Comparison of ENCODE assay signal across 8 cellular contexts in genomic region chr20:40687384-40688128, GRCh38. TPM values are rescaled to one million over a fixed set of nuclear protein-coding genes. Genes with fewer than 3 reads are reported as not detected.
DNase-seq lines count a peak whose midpoint lies in the region; ATAC-seq and TF ChIP-seq lines count a peak whose summit lies in the region.

No MANE protein-coding gene starts in this region.

- H3K9me3 ChIP-seq in right atrium auricular region = no peaks in the 10 kb centered on the region

- peak overlapping the region; percentile 55 to 70 for H3K4me3 ChIP-seq in right atrium auricular region
- peak overlapping the region; percentile 79 for H3K4me3 ChIP-seq in rectal smooth muscle tissue (ENCODE audit: low read length)

- H3K27me3 Mint-ChIP-seq in WTC11 (ENCODE audit: low read depth) = peaks cover 96% of the 10 kb centered on the region

- peak; percentile 20 for DNase-seq in GM03348 (ENCODE audit: low spot score)
- peak; percentile 68 for DNase-seq in WTC11 (ENCODE audit: low spot score)
- DNase-seq in right atrium auricular region (ENCODE audit: low spot score) = peak; percentile 70
- DNase-seq in activated effector memory CD4-positive, alpha-beta T cell treated with Interleukin-2 at 50 U/mL for 16 hours = no peak
- DNase-seq in stimulated activated naive CD4-positive, alpha-beta T cell (lab: John Stamatoyannopoulos, UW) = no peak

- H3K4me3 Mint-ChIP-seq in WTC11 = peak overlapping the region; percentile 77

- POLR2A ChIA-PET in WTC11 (lab: Charles Lee) = interaction anchor here (0.6 to 1.0 kb wide), 2 partner anchors 201 to 1153 kb away, joined by 5 to 8 read pairs; no protein-coding TSS in a partner anchor

- H3K4me1 Mint-ChIP-seq in WTC11 = peaks cover 52% of the 10 kb centered on the region

- ATAC-seq in WTC11 (peak; percentile 2), GM18907 (IDR thresholded peaks at IDR 0.05; ENCODE audit: unreplicated experiment) (no peak)
- ATAC-seq in activated CD4-positive, CD25-positive, alpha-beta regulatory T cell treated with anti-CD3 and anti-CD28 coated beads, Interleukin-2, amount 50 U/mL, for 24 hours = no peak

- no peak overlapping the region for H3K27ac Mint-ChIP-seq in WTC11

- CTCF ChIA-PET in WTC11 (lab: Charles Lee) = interaction anchor here (1.0 to 2.9 kb wide), 4 partner anchors 13 to 858 kb away, joined by 3 to 21 read pairs (median 4); no protein-coding TSS in a partner anchor

- H3K36me3 Mint-ChIP-seq in WTC11 = peaks cover 6% of the 10 kb centered on the region

- H3K27me3 ChIP-seq in right atrium auricular region (peaks cover 7 to 15% of the 10 kb centered on the region in 2 donors), rectal smooth muscle tissue (ENCODE audit: control insufficient read depth, insufficient read depth, low read length) (peaks cover 30% of the 10 kb centered on the region)

- H3K36me3 ChIP-seq in right atrium auricular region (no peaks in the 10 kb centered on the region), rectal smooth muscle tissue (ENCODE audit: control insufficient read depth, insufficient read depth, low read length) (no peaks in the 10 kb centered on the region)

- H3K4me1 ChIP-seq in right atrium auricular region (peaks cover 0 to 55% of the 10 kb centered on the region in 2 donors), rectal smooth muscle tissue (ENCODE audit: control insufficient read depth, insufficient read depth, low read length) (peaks cover 5% of the 10 kb centered on the region)

- TF ChIP-seq CTCF in WTC11 (IDR thresholded peaks at IDR 0.05) = no peak
- no peak for TF ChIP-seq CTCF in right atrium auricular region (IDR thresholded peaks at IDR 0.05)

- no peak overlapping the region for H3K9ac ChIP-seq in rectal smooth muscle tissue (ENCODE audit: low read length)

- H3K27ac ChIP-seq in right atrium auricular region (peak overlapping the region; percentile 88 to 97), rectal smooth muscle tissue (ENCODE audit: low read depth, low read length) (peak overlapping the region; percentile 12)

- H3K9me3 Mint-ChIP-seq in WTC11 = no peaks in the 10 kb centered on the region

TF ChIP-seq in WTC11, 78 proteins besides CTCF, POLR2A, EP300 and RAD21:
- TF ChIP-seq FOXK1 (CRISPR knock-in tag; IDR thresholded peaks at IDR 0.05) (no peak), RORB (CRISPR knock-in tag; IDR thresholded peaks at IDR 0.05) (no peak), ZNF532 (CRISPR knock-in tag; IDR thresholded peaks at IDR 0.05; ENCODE audit: borderline replicate concordance) (no peak)
- TF ChIP-seq, protein P1, sequence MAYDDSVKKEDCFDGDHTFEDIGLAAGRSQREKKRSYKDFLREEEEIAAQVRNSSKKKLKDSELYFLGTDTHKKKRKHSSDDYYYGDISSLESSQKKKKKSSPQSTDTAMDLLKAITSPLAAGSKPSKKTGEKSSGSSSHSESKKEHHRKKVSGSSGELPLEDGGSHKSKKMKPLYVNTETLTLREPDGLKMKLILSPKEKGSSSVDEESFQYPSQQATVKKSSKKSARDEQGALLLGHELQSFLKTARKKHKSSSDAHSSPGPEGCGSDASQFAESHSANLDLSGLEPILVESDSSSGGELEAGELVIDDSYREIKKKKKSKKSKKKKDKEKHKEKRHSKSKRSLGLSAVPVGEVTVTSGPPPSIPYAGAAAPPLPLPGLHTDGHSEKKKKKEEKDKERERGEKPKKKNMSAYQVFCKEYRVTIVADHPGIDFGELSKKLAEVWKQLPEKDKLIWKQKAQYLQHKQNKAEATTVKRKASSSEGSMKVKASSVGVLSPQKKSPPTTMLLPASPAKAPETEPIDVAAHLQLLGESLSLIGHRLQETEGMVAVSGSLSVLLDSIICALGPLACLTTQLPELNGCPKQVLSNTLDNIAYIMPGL (CRISPR knock-in tag; IDR thresholded peaks at IDR 0.05) = peak; percentile 54; the same call in 1 of the 2 replicates

RNA-seq across cellular contexts. Expression of gene MAFB, which starts 1.5 kb away (rescaled TPM):
- 5.3 to 6.7 TPM (median 6.5 TPM) in 3 replicates for total RNA-seq in WTC11 (2021)
- total RNA-seq in right atrium auricular region = 10 to 100 TPM; 14.2 to 31.7 TPM

Comparison
In these comparisons a context has a peak if more than half of its experiments do, and no peak if none do; other contexts are left out.
1. DNase-seq: peak in GM03348 (single experiment), WTC11 (single experiment) and right atrium auricular region (single experiment); none in activated effector memory CD4-positive, alpha-beta T cell treated with Interleukin-2 at 50 U/mL for 16 hours (single experiment) and stimulated activated naive CD4-positive, alpha-beta T cell (0 of 6).